In genomic region chr17:65017375-65017774, GRCh38 we compare ENCODE assay signal across 1 cellular context.
TF ChIP-seq lines count a peak whose summit lies in the region.

No MANE protein-coding gene starts in this region.

TF ChIP-seq in IMR-90, 13 proteins besides CTCF, POLR2A, EP300 and RAD21 (continued from another document):
- TF ChIP-seq ELK1 (IDR thresholded peaks at IDR 0.05; ENCODE audit: borderline replicate concordance, low read depth, low read length) (no peak), BHLHE40 (IDR thresholded peaks at IDR 0.05; ENCODE audit: low read depth, low read length) (no peak), RFX5 (IDR thresholded peaks at IDR 0.05; ENCODE audit: low read depth, low read length) (no peak), MXI1 (IDR thresholded peaks at IDR 0.05; ENCODE audit: borderline replicate concordance, low read depth, low read length) (no peak), CEBPB (IDR thresholded peaks at IDR 0.05; ENCODE audit: low read depth, low read length) (no peak)
